1 cellular context compared by ENCODE assay signal in genomic region chr9:16521868-16522381, GRCh38.
TF ChIP-seq lines count a peak whose summit lies in the region.

No MANE protein-coding gene starts in this region.

TF ChIP-seq in SK-N-SH, 30 proteins besides CTCF, POLR2A, EP300 and RAD21 (continued from another document):
- TF ChIP-seq, protein P1, sequence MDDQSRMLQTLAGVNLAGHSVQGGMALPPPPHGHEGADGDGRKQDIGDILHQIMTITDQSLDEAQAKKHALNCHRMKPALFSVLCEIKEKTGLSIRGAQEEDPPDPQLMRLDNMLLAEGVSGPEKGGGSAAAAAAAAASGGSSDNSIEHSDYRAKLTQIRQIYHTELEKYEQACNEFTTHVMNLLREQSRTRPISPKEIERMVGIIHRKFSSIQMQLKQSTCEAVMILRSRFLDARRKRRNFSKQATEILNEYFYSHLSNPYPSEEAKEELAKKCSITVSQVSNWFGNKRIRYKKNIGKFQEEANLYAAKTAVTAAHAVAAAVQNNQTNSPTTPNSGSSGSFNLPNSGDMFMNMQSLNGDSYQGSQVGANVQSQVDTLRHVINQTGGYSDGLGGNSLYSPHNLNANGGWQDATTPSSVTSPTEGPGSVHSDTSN (IDR thresholded peaks at IDR 0.05): peak; percentile 92
- TF ChIP-seq MXI1 (IDR thresholded peaks at IDR 0.05; ENCODE audit: low read depth, low read length) (no peak), TEAD4 (IDR thresholded peaks at IDR 0.05; ENCODE audit: borderline replicate concordance, insufficient read depth) (peak; percentile 91), ZBTB33 (IDR thresholded peaks at IDR 0.05; ENCODE audit: borderline replicate concordance, low read depth) (peak; percentile 88), ELF1 (IDR thresholded peaks at IDR 0.05) (no peak)
- TF ChIP-seq, protein P2, sequence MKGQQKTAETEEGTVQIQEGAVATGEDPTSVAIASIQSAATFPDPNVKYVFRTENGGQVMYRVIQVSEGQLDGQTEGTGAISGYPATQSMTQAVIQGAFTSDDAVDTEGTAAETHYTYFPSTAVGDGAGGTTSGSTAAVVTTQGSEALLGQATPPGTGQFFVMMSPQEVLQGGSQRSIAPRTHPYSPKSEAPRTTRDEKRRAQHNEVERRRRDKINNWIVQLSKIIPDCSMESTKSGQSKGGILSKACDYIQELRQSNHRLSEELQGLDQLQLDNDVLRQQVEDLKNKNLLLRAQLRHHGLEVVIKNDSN (IDR thresholded peaks at IDR 0.05; ENCODE audit: borderline replicate concordance, low read depth): no peak
